Comparison of ENCODE assay signal across 8 cellular contexts in the genomic region with DNA sequence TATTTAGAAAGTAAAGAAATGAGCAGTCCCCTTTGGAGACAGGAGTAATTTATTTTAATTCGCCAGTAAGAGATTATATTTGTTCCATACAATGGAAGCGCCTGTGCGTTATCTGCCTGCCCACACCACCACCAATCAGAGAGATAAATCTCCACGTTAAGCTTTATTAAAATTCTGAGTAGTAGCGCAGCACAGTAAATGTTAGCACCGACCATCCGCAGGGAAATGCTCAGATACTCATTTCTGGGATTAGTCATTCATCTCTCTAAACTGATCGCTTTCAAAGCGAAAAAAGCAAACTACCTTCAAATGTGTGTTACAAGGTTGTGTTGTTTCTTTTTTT. TPM values are rescaled to one million over a fixed set of nuclear protein-coding genes. Genes with fewer than 3 reads are reported as not detected.
DNase-seq lines count a peak whose midpoint lies in the region; ATAC-seq and TF ChIP-seq lines count a peak whose summit lies in the region.

No MANE protein-coding gene starts in this region.

- no peaks in the 10 kb centered on the region for H3K27me3 ChIP-seq in AG04450 (ENCODE audit: control insufficient read depth, insufficient read depth, low read length)
- no peaks in the 10 kb centered on the region for H3K27me3 ChIP-seq in HL-60 (ENCODE audit: insufficient read depth, poor library complexity, severe bottlenecking)
- peaks cover 23% of the 10 kb centered on the region for H3K27me3 ChIP-seq in iPS-15b (ENCODE audit: control insufficient read depth, insufficient read depth, low read length)
- H3K27me3 ChIP-seq in stomach: no peaks in the 10 kb centered on the region

- peak overlapping the region; percentile 94 for H3K27ac Mint-ChIP-seq in activated T-cell treated with anti-CD3 and anti-CD28 coated beads, Interleukin-2, amount 50 U/mL, for 72 hours

- peaks cover 68% of the 10 kb centered on the region for H3K4me1 Mint-ChIP-seq in activated T-cell treated with anti-CD3 and anti-CD28 coated beads, Interleukin-2, amount 50 U/mL, for 72 hours (ENCODE audit: low read depth)

- H3K4me3 Mint-ChIP-seq in activated T-cell treated with anti-CD3 and anti-CD28 coated beads, Interleukin-2, amount 50 U/mL, for 72 hours: peak overlapping the region; percentile 90 to 95

- peak overlapping the region; percentile 65 for H3K9ac ChIP-seq in iPS-15b (ENCODE audit: low read depth, low read length)

- H3K4me1 ChIP-seq in iPS-15b (ENCODE audit: control insufficient read depth, insufficient read depth, low read length): peaks cover 24% of the 10 kb centered on the region
- H3K4me1 ChIP-seq in stomach: peaks cover 15 to 80% (median 48%) of the 10 kb centered on the region in 4 donors

- no peaks in the 10 kb centered on the region for H3K9me3 Mint-ChIP-seq in activated T-cell treated with anti-CD3 and anti-CD28 coated beads, Interleukin-2, amount 50 U/mL, for 72 hours

- CTCF ChIA-PET in AG04450 (lab: Charles Lee): interaction anchor here (0.7 to 4.2 kb wide), 8 partner anchors 72 to 370 kb away, joined by 3 to 32 read pairs (median 4); no protein-coding TSS in a partner anchor

- H3K27me3 Mint-ChIP-seq in activated T-cell treated with anti-CD3 and anti-CD28 coated beads, Interleukin-2, amount 50 U/mL, for 72 hours (ENCODE audit: low read depth): peaks cover 9% of the 10 kb centered on the region

- H3K4me3 ChIP-seq in AG04450 (ENCODE audit: low read depth, low read length) (peak overlapping the region; percentile 88), HL-60 (replicated peaks; ENCODE audit: insufficient read depth, low read length) (peak overlapping the region; percentile 59), iPS-15b (ENCODE audit: low read depth, low read length) (peak overlapping the region; percentile 80), stomach (peak overlapping the region; percentile 82 to 96 (median 89))

- no peak for TF ChIP-seq POLR2A in stomach (IDR thresholded peaks at IDR 0.05)

- peaks cover 24 to 48% of the 10 kb centered on the region in 2 donors for H3K36me3 Mint-ChIP-seq in activated T-cell treated with anti-CD3 and anti-CD28 coated beads, Interleukin-2, amount 50 U/mL, for 72 hours (ENCODE audit: insufficient read depth in 2 of 2)

- DNase-seq in AG04450 (ENCODE audit: low read depth, low spot score) (no peak), HL-60 (ENCODE audit: low read depth in 1 of 2, low spot score in 1 of 2) (no peak), stomach (no peak), NCI-H226 (no peak), posterior cingulate gyrus (no peak), MV-4-11 (lab: John Stamatoyannopoulos, UW) (no peak)
- DNase-seq in activated T-cell treated with anti-CD3 and anti-CD28 coated beads, Interleukin-2, amount 50 U/mL, for 72 hours: peak; percentile 30 to 34

- no peak for TF ChIP-seq CTCF in AG04450 (IDR thresholded peaks at IDR 0.05; ENCODE audit: low read depth, low read length)
- no peak for TF ChIP-seq CTCF in HL-60 (IDR thresholded peaks at IDR 0.05; ENCODE audit: insufficient read depth, low read length)
- TF ChIP-seq CTCF in stomach (IDR thresholded peaks at IDR 0.05): no peak

- intact Hi-C loops in stomach (cut with DNase I; ENCODE audit: low total_unique reads) (no loop called here), posterior cingulate gyrus (cut with DNase I) (loop anchor here (5.0 to 10.0 kb wide), 2 partner anchors 75 to 178 kb away; no protein-coding TSS in a partner anchor)

- H3K27ac ChIP-seq in AG04450 (ENCODE audit: low read depth, low read length) (peak overlapping the region; percentile 41), HL-60 (replicated peaks) (peak overlapping the region; percentile 95), stomach (peak overlapping the region in 4 of 5 donors; percentile 97 to 99 (median 98))

- WGBS in stomach, 5 donors: 3 to 9% (median 7%) methylated on average over 9 of the region's 9 CpGs

- POLR2A ChIA-PET in AG04450 (lab: Yijun Ruan, JAX): interaction anchor here (0.7 to 3.3 kb wide), 6 partner anchors 34 to 377 kb away, joined by 3 to 18 read pairs (median 4); partner anchors contain the start of gene PSMG1

- ATAC-seq in activated T-cell treated with anti-CD3 and anti-CD28 coated beads, Interleukin-2, amount 50 U/mL, for 72 hours (replicated peaks in 1 of 2): peak; percentile 10 to 14

- H3K36me3 ChIP-seq in iPS-15b (ENCODE audit: control insufficient read depth, insufficient read depth, low read length): no peaks in the 10 kb centered on the region
- H3K36me3 ChIP-seq in stomach: peaks cover 3 to 32% (median 22%) of the 10 kb centered on the region in 4 donors

- no peak for TF ChIP-seq EP300 in stomach (IDR thresholded peaks at IDR 0.05)

- H3K9me3 ChIP-seq in AG04450 (ENCODE audit: control insufficient read depth, insufficient read depth, low read length) (no peaks in the 10 kb centered on the region; the same call in 1 of the 2 replicates), iPS-15b (ENCODE audit: control insufficient read depth, insufficient read depth, low read length) (no peaks in the 10 kb centered on the region), stomach (no peaks in the 10 kb centered on the region)

RNA-seq across cellular contexts. Expression of gene ETS2, which starts 1.2 kb away (rescaled TPM):
- 60.1 and 62.7 TPM in 2 replicates for polyA plus RNA-seq in AG04450 (2011; rRNA removed)
- 60.1 and 67.9 TPM in 2 replicates for polyA minus RNA-seq in AG04450 (2011; rRNA and poly(A)+ RNA removed)
- total RNA-seq in activated T-cell treated with anti-CD3 and anti-CD28 coated beads, Interleukin-2, amount 50 U/mL, for 72 hours: 100 to 1,000 TPM; 122 to 134 TPM
- total RNA-seq in stomach: 10 to 100 TPM; 33.8 to 80.0 (median 44.3) TPM
- 10 to 100 TPM; 40.2 to 60.3 (median 57.0) TPM for polyA plus RNA-seq in stomach

Comparison
In these comparisons a context has a peak if more than half of its experiments do, and no peak if none do; other contexts are left out.
1. DNase-seq: peak in activated T-cell treated with anti-CD3 and anti-CD28 coated beads, Interleukin-2, amount 50 U/mL, for 72 hours (2 of 2); none in AG04450 (single experiment), HL-60 (0 of 2), stomach (single experiment), NCI-H226 (single experiment), posterior cingulate gyrus (0 of 10) and MV-4-11 (single experiment).
2. H3K27ac ChIP-seq: peak in every context shown above with its lines; median percentile 98 in stomach; 95 in HL-60; 41 in AG04450.
3. Peak in every context shown above with its lines, with median percentiles within 50 percentile points of each other: H3K4me3 ChIP-seq.